ENCODE assay signal across 11 cellular contexts in genomic region chr19:16458391-16459128, GRCh38. TPM values are rescaled to one million over a fixed set of nuclear protein-coding genes. Genes with fewer than 3 reads are reported as not detected.
DNase-seq lines count a peak whose midpoint lies in the region; ATAC-seq and TF ChIP-seq lines count a peak whose summit lies in the region.
"Had no signal": no experiment of that assay in that cellular context is flagged by ENCODE, and none has a peak within 500 bp of the region (broad histone marks: within the 10 kb centered on the region; RNA-seq: fewer than 3 reads in every experiment).

No MANE protein-coding gene starts in this region.

- H3K27ac ChIP-seq in SK-N-SH (ENCODE audit: low read depth in 2 of 2, low read length in 1 of 2) (peak overlapping the region; percentile 63 to 94), angular gyrus (ENCODE audit: low read depth, low read length) (peak overlapping the region; percentile 51), thoracic aorta (peak overlapping the region; percentile 66 to 82)

- H3K27me3 ChIP-seq in SK-N-SH (ENCODE audit: insufficient read depth) (no peaks in the 10 kb centered on the region), thoracic aorta (replicated peaks; ENCODE audit: insufficient read depth) (no peaks in the 10 kb centered on the region)
- H3K27me3 ChIP-seq: brain microvascular endothelial cell had no signal

- H3K27ac Mint-ChIP-seq in memory B cell: peak overlapping the region; percentile 42

- no peak overlapping the region for H3K9ac ChIP-seq in SK-N-SH

- ATAC-seq in SK-N-SH treated with all-trans-retinoic acid at 6 μM for 48 hours (no peak; the same call in 2 of the 3 replicates), memory B cell (ENCODE audit: low read depth) (no peak), thoracic aorta (ENCODE audit: insufficient number of reproducible peaks, low FRiP score, low read depth) (no peak), GM21515 (IDR thresholded peaks at IDR 0.05; ENCODE audit: unreplicated experiment) (no peak)

- TF ChIP-seq EP300 in SK-N-SH (IDR thresholded peaks at IDR 0.05; ENCODE audit: borderline replicate concordance in 1 of 2, low read depth in 1 of 2, low read length in 1 of 2): no peak

- DNase-seq in SK-N-SH: no peak
- DNase-seq in memory B cell (ENCODE audit: low spot score in 2 of 2): no peak
- DNase-seq in thoracic aorta (ENCODE audit: low spot score): no peak
- DNase-seq in amniotic stem cell (lab: John Stamatoyannopoulos, UW): no peak
- DNase-seq in UCSD-AML1 (lab: John Stamatoyannopoulos, UW; ENCODE audit: unreplicated experiment): no peak
- DNase-seq: brain microvascular endothelial cell, head of caudate nucleus, NCI-H1048 had no signal

- H3K4me1 Mint-ChIP-seq in memory B cell: peaks cover 59% of the 10 kb centered on the region

- H3K79me2 ChIP-seq in SK-N-SH (ENCODE audit: insufficient read depth): peaks cover 86% of the 10 kb centered on the region

- POLR2A ChIA-PET in SK-N-SH (lab: Yijun Ruan, JAX): interaction anchor here (0.9 to 1.0 kb wide), 2 partner anchors 10 to 13 kb away, joined by 3 to 5 read pairs; no protein-coding TSS in a partner anchor

- peaks cover 8% of the 10 kb centered on the region for H3K36me3 Mint-ChIP-seq in memory B cell

- TF ChIP-seq CTCF in SK-N-SH (IDR thresholded peaks at IDR 0.05): no peak
- TF ChIP-seq CTCF in thoracic aorta (IDR thresholded peaks at IDR 0.05): no peak

- H4K20me1 ChIP-seq in SK-N-SH (ENCODE audit: insufficient read depth): peaks cover 15% of the 10 kb centered on the region

- H3K36me3 ChIP-seq in SK-N-SH (replicated peaks in 1 of 2; ENCODE audit: control insufficient read depth in 1 of 2, insufficient read depth in 2 of 2, low read length in 1 of 2) (no peaks in the 10 kb centered on the region), thoracic aorta (no peaks in the 10 kb centered on the region)
- H3K36me3 ChIP-seq: brain microvascular endothelial cell had no signal

- H3K9me3 ChIP-seq in SK-N-SH (no peaks in the 10 kb centered on the region), thoracic aorta (no peaks in the 10 kb centered on the region)

- H3K9me3 Mint-ChIP-seq in memory B cell: no peaks in the 10 kb centered on the region

- no peak overlapping the region for H2AFZ ChIP-seq in SK-N-SH (ENCODE audit: low read depth)

- CTCF ChIA-PET in SK-N-SH (lab: Yijun Ruan, JAX): no interaction called here

- H3K4me1 ChIP-seq in SK-N-SH (ENCODE audit: control insufficient read depth in 1 of 2, insufficient read depth in 2 of 2, low read depth in 1 of 2, low read length in 1 of 2) (peaks cover 21 to 49% of the 10 kb centered on the region in 2 experiments; a peak in 3 of 4 replicates), thoracic aorta (ENCODE audit: control insufficient read depth in 1 of 2, low read depth in 2 of 2) (peaks cover 26 to 40% of the 10 kb centered on the region in 2 donors)

- H3K4me3 Mint-ChIP-seq in memory B cell: peak overlapping the region; percentile 37

- H3K4me3 ChIP-seq in SK-N-SH (ENCODE audit: low read depth in 2 of 2, low read length in 1 of 2) (no peak overlapping the region), thoracic aorta (no peak overlapping the region)

- 93% methylated on average over 17 of the region's 20 CpGs for WGBS in SK-N-SH (ENCODE audit: low lambda C conversion rate)

- peaks cover 15% of the 10 kb centered on the region for H3F3A ChIP-seq in SK-N-SH (replicated peaks; ENCODE audit: insufficient read depth)

- TF ChIP-seq RAD21 in SK-N-SH (IDR thresholded peaks at IDR 0.05; ENCODE audit: low read length): no peak

- no peaks in the 10 kb centered on the region for H3K27me3 Mint-ChIP-seq in memory B cell

- no peaks in the 10 kb centered on the region for H3K9me2 ChIP-seq in SK-N-SH

- no peak overlapping the region for H3K4me2 ChIP-seq in SK-N-SH

TF ChIP-seq in SK-N-SH, 30 proteins besides CTCF, POLR2A, EP300 and RAD21 (continues in another document):
- no peak for TF ChIP-seq GABPA (IDR thresholded peaks at IDR 0.05; ENCODE audit: low read depth)
- TF ChIP-seq, protein P1, sequence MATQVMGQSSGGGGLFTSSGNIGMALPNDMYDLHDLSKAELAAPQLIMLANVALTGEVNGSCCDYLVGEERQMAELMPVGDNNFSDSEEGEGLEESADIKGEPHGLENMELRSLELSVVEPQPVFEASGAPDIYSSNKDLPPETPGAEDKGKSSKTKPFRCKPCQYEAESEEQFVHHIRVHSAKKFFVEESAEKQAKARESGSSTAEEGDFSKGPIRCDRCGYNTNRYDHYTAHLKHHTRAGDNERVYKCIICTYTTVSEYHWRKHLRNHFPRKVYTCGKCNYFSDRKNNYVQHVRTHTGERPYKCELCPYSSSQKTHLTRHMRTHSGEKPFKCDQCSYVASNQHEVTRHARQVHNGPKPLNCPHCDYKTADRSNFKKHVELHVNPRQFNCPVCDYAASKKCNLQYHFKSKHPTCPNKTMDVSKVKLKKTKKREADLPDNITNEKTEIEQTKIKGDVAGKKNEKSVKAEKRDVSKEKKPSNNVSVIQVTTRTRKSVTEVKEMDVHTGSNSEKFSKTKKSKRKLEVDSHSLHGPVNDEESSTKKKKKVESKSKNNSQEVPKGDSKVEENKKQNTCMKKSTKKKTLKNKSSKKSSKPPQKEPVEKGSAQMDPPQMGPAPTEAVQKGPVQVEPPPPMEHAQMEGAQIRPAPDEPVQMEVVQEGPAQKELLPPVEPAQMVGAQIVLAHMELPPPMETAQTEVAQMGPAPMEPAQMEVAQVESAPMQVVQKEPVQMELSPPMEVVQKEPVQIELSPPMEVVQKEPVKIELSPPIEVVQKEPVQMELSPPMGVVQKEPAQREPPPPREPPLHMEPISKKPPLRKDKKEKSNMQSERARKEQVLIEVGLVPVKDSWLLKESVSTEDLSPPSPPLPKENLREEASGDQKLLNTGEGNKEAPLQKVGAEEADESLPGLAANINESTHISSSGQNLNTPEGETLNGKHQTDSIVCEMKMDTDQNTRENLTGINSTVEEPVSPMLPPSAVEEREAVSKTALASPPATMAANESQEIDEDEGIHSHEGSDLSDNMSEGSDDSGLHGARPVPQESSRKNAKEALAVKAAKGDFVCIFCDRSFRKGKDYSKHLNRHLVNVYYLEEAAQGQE (IDR thresholded peaks at IDR 0.05; ENCODE audit: low read depth, low read length): no peak
- TF ChIP-seq USF2 (IDR thresholded peaks at IDR 0.05; ENCODE audit: borderline replicate concordance, low read depth, low read length): no peak

TF ChIP-seq in SK-N-SH treated with all-trans-retinoic acid at 6 μM for 48 hours, 23 proteins besides CTCF, POLR2A, EP300 and RAD21 (continues in another document):
- TF ChIP-seq RARB (CRISPR knock-in tag; IDR thresholded peaks at IDR 0.05) (no peak), TSHZ2 (CRISPR knock-in tag; IDR thresholded peaks at IDR 0.05) (no peak), BACH2 (CRISPR knock-in tag; IDR thresholded peaks at IDR 0.05; ENCODE audit: borderline replicate concordance) (no peak), ARNTL (CRISPR knock-in tag; IDR thresholded peaks at IDR 0.05; ENCODE audit: borderline replicate concordance, low read depth) (no peak), OSR1 (CRISPR knock-in tag; IDR thresholded peaks at IDR 0.05) (no peak), CSRNP3 (CRISPR knock-in tag; IDR thresholded peaks at IDR 0.05) (no peak)

RNA-seq across cellular contexts. Expression of gene EPS15L1, which starts 13.2 kb away (rescaled TPM):
- polyA plus RNA-seq in SK-N-SH (2012; rRNA removed): 16.0 and 18.7 TPM in 2 replicates
- polyA plus RNA-seq in SK-N-SH (2012; cell fraction: cytosol; rRNA removed): 12.7 and 14.8 TPM in 2 replicates
- 31.2 and 35.4 TPM in 2 replicates for polyA plus RNA-seq in SK-N-SH (2012; cell fraction: nucleus; rRNA removed)
- total RNA-seq in thoracic aorta: 10 to 100 TPM; 13.7 to 31.7 TPM

RNA-seq across cellular contexts. Expression of gene CALR3, which starts 37.4 kb away (rescaled TPM):
- polyA plus RNA-seq in SK-N-SH (2012; rRNA removed): not detected in 2 replicates
- polyA plus RNA-seq in SK-N-SH (2012; cell fraction: cytosol; rRNA removed): 0.01 TPM in 1 of 2 replicates, not detected in the other
- polyA plus RNA-seq in SK-N-SH (2012; cell fraction: nucleus; rRNA removed): not detected in 2 replicates
- not detected for total RNA-seq in thoracic aorta

RNA-seq across cellular contexts. Expression of gene C19orf44, which starts 37.6 kb away (rescaled TPM):
- 5.1 and 6.0 TPM in 2 replicates for polyA plus RNA-seq in SK-N-SH (2012; rRNA removed)
- polyA plus RNA-seq in SK-N-SH (2012; cell fraction: cytosol; rRNA removed): 3.7 and 4.7 TPM in 2 replicates
- polyA plus RNA-seq in SK-N-SH (2012; cell fraction: nucleus; rRNA removed): 17.9 and 22.3 TPM in 2 replicates
- 1 to 10 TPM; 4.9 to 6.1 TPM for total RNA-seq in thoracic aorta
